In the genomic region with DNA sequence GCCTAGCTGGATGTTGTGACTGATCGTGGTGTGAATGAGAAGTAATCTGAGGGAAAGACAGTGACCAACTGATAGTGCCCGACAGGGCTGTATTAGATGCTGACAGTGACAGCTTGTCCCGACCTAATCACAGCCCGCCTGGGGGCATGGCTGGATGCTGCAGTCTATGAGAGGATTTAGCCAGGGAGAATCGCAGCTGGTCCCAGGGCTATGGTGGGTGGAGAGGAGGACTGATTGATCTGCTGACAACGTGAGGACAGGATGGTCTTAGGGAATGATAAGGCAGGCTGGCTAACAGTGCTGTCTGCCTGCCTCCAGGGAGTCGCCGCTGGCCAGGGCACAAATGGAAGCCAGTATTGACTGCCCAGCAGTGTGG, we compare ENCODE assay signal across 8 cellular contexts. TPM values are rescaled to one million over a fixed set of nuclear protein-coding genes. Genes with fewer than 3 reads are reported as not detected.
DNase-seq lines count a peak whose midpoint lies in the region; ATAC-seq, FAIRE-seq and TF ChIP-seq lines count a peak whose summit lies in the region.

No MANE protein-coding gene starts in this region.

- H3K9me3 Mint-ChIP-seq in brain, result peaks cover 0 to 26% (median 0%) of the 10 kb centered on the region in 5 experiments

- intact Hi-C loops in right lobe of liver (cut with DNase I), result no loop called here
- intact Hi-C loops in transverse colon (cut with DNase I; ENCODE audit: low total_unique reads), result no loop called here

- in situ Hi-C loops in transverse colon (cut with MboI; ENCODE audit: low pct_ligation_motif_present in 1 of 4, low pct_unique_long_range_greater_than_20kb in 1 of 4, low sequenced_read_pairs in 3 of 4), result no loop called here

- no peak for FAIRE-seq in HTR-8/SVneo (lab: Jason Lieb, UNC)

- H3K4me3 Mint-ChIP-seq in brain, result peak overlapping the region; percentile 87 to 93 (median 91)

- no peak for TF ChIP-seq CTCF in brain (conservative IDR thresholded peaks at IDR 0.05)
- no peak for TF ChIP-seq CTCF in right lobe of liver (IDR thresholded peaks at IDR 0.05)
- TF ChIP-seq CTCF in transverse colon (IDR thresholded peaks at IDR 0.05), result peak in 1 of 5 experiments; percentile 8

- H3K9me3 ChIP-seq in right lobe of liver (no peaks in the 10 kb centered on the region), transverse colon (no peaks in the 10 kb centered on the region)

- no peak for TF ChIP-seq POLR2A in right lobe of liver (IDR thresholded peaks at IDR 0.05)
- TF ChIP-seq POLR2A in transverse colon (IDR thresholded peaks at IDR 0.05), result no peak

- peaks cover 5% of the 10 kb centered on the region for H3K36me3 Mint-ChIP-seq in brain

- no peak for TF ChIP-seq EP300 in transverse colon (IDR thresholded peaks at IDR 0.05; ENCODE audit: low read depth)

- H3K4me1 Mint-ChIP-seq in brain, result peaks cover 27% of the 10 kb centered on the region

- peak overlapping the region; percentile 42 to 61 (median 52) for H3K4me3 ChIP-seq in right lobe of liver
- H3K4me3 ChIP-seq in transverse colon, result peak overlapping the region; percentile 40 to 88 (median 64)

- DNase-seq in D341Med (ENCODE audit: low spot score) (peak; percentile 60), HTR-8/SVneo (ENCODE audit: insufficient read length, low spot score) (peak; percentile 2), right lobe of liver (no peak), transverse colon (no peak), NCI-H2029 (lab: John Stamatoyannopoulos, UW) (no peak), SIG-M5 (lab: John Stamatoyannopoulos, UW) (no peak)

- H3K27ac Mint-ChIP-seq in brain, result peak overlapping the region; percentile 92 to 99 (median 93)

- WGBS in right lobe of liver (ENCODE audit: insufficient coverage, low coverage, low lambda C conversion rate, missing lambda C conversion rate), result 63% methylated on average over 6 of the region's 8 CpGs
- 55% methylated on average over 8 of the region's 8 CpGs; no CpG with 5 or more reads in 1 of the 2 donors for WGBS in transverse colon (ENCODE audit: low coverage in 1 of 2), 2 donors

- no peaks in the 10 kb centered on the region for H3K36me3 ChIP-seq in right lobe of liver
- no peaks in the 10 kb centered on the region for H3K36me3 ChIP-seq in transverse colon

- no peaks in the 10 kb centered on the region for H3K4me1 ChIP-seq in right lobe of liver
- peaks cover 0 to 10% (median 4%) of the 10 kb centered on the region in 4 donors for H3K4me1 ChIP-seq in transverse colon

- peaks cover 3% of the 10 kb centered on the region for H3K27me3 Mint-ChIP-seq in brain

- H3K27ac ChIP-seq in right lobe of liver (peak overlapping the region; percentile 74 to 85 (median 79)), transverse colon (peak overlapping the region; percentile 86 to 95 (median 90))

- H3K27me3 ChIP-seq in right lobe of liver, result no peaks in the 10 kb centered on the region
- H3K27me3 ChIP-seq in transverse colon, result no peaks in the 10 kb centered on the region

- ATAC-seq in right lobe of liver, result peak; percentile 12 to 38 (median 16)
- no peak for ATAC-seq in GM21447 (IDR thresholded peaks at IDR 0.05; ENCODE audit: unreplicated experiment)

RNA-seq across cellular contexts. Expression of a gene that starts 0.6 kb away (rescaled TPM):
- polyA plus RNA-seq in brain (ENCODE audit: insufficient read depth, low read depth, low replicate concordance), result 10.1 TPM
- total RNA-seq in right lobe of liver (10 to 100 TPM in 1 of 6 experiments, 1 to 10 TPM in 5; 2.2 to 10.8 (median 3.5) TPM), transverse colon (1 to 10 TPM in 3 of 4 donors, under 1 TPM in 1; 1.00 to 5.3 (median 4.4) TPM)

RNA-seq across cellular contexts. Expression of a gene that starts 12.3 kb away (rescaled TPM):
- 2.9 TPM for polyA plus RNA-seq in brain (ENCODE audit: insufficient read depth, low read depth, low replicate concordance)
- total RNA-seq in right lobe of liver, result 1 to 10 TPM; 2.4 to 7.2 (median 4.8) TPM
- total RNA-seq in transverse colon, result 10 to 100 TPM in 1 of 4 donors, 1 to 10 TPM in 3; 3.2 to 13.1 (median 6.3) TPM

Comparison
In these comparisons a context has a peak if more than half of its experiments do, and no peak if none do; other contexts are left out.
1. DNase-seq: peak in D341Med (single experiment) and HTR-8/SVneo (single experiment); none in right lobe of liver (0 of 3), transverse colon (single experiment), NCI-H2029 (single experiment) and SIG-M5 (single experiment).